ENCODE assay signal across 9 cellular contexts in the genomic region with DNA sequence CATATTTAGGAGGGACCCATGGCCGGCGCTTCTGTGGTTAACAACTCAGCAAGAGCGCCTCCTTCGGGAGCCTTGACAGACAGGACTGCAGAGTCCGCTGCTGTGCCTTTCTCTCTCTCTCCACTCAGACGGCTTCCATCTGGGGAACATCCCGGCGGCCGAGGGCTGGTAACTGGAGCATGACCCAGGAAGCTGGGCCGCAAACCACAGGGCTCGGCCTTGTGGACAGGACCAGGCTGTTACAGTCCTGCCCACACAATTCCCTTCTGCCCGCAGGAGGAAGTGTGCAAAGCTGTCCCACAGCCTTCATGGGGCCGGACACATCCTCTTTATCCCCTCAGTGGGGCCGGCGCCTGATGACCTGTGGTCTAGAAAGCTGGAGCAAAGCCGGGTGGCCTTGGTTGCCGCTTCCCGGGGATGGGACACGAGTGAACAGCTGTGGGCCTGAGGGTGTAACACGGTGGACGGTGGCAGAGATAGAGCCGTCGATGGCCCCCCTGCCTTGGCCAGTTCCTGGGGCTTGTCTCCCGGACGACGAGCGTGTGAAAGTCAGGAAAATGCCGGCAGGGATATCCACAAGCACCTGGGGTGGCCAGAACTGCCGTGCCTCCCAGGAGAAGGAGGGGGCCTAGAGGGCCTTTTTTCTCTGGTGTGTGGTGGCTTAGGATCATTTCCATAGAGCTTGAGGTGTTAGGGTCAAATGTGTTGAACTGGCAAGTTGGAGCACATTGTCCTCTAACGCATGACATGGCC. TPM values are rescaled to one million over a fixed set of nuclear protein-coding genes. Genes with fewer than 3 reads are reported as not detected.
DNase-seq lines count a peak whose midpoint lies in the region; ATAC-seq and TF ChIP-seq lines count a peak whose summit lies in the region.
"Had no signal": no experiment of that assay in that cellular context is flagged by ENCODE, and none has a peak within 500 bp of the region (broad histone marks: within the 10 kb centered on the region; RNA-seq: fewer than 3 reads in every experiment).

No MANE protein-coding gene starts in this region.

- no peaks in the 10 kb centered on the region for H4K20me1 ChIP-seq in neural progenitor cell (ENCODE audit: low read depth)

- no peaks in the 10 kb centered on the region for H3K36me3 ChIP-seq in neural progenitor cell

- peak overlapping the region; percentile 30 for H3K4me3 Mint-ChIP-seq in neural progenitor cell
- H3K4me3 Mint-ChIP-seq: T-helper 1 cell treated with Interleukin-12 subunit alpha and Interleukin-12 subunit beta and Interleukin-4 antibody, amounts not matched to agents 30 μg/mL and 1 μg/mL, for 36 hours had no signal

- DNase-seq in AG09309 (ENCODE audit: low read depth) = peak; percentile 86
- DNase-seq in RPMI8226 = peak; percentile 26
- peak; percentile 94 for DNase-seq in fibroblast of peridontal ligament (ENCODE audit: extremely low read depth)
- peak; percentile 45 for DNase-seq in neural progenitor cell (ENCODE audit: low spot score)
- no peak for DNase-seq in activated naive CD4-positive, alpha-beta T cell treated with anti-CD3 and anti-CD28 coated beads, Interleukin-2, amount 50 U/mL, for 16 hours
- no peak for DNase-seq in GM13977 (ENCODE audit: low spot score)

- peaks cover 13% of the 10 kb centered on the region for H3K27me3 Mint-ChIP-seq in neural progenitor cell (ENCODE audit: insufficient read depth, low read depth)

- H3F3A ChIP-seq in neural progenitor cell (ENCODE audit: low read depth) = peaks cover 18% of the 10 kb centered on the region

- ATAC-seq in GM21576 (IDR thresholded peaks at IDR 0.05; ENCODE audit: unreplicated experiment) (no peak), HG03457 (IDR thresholded peaks at IDR 0.05; ENCODE audit: unreplicated experiment) (no peak)

- H3K27ac Mint-ChIP-seq in neural progenitor cell = peak overlapping the region; percentile 66
- H3K27ac Mint-ChIP-seq: T-helper 1 cell treated with Interleukin-12 subunit alpha and Interleukin-12 subunit beta and Interleukin-4 antibody, amounts not matched to agents 30 μg/mL and 1 μg/mL, for 36 hours had no signal

- H3K27ac ChIP-seq in neural progenitor cell = no peak overlapping the region

- H3K4me1 Mint-ChIP-seq in neural progenitor cell = peaks cover 35% of the 10 kb centered on the region

- no peak overlapping the region for H3K4me2 ChIP-seq in neural progenitor cell

- H3K9me3 Mint-ChIP-seq in neural progenitor cell = peaks cover 2% of the 10 kb centered on the region
- H3K9me3 Mint-ChIP-seq: T-helper 1 cell treated with Interleukin-12 subunit alpha and Interleukin-12 subunit beta and Interleukin-4 antibody, amounts not matched to agents 30 μg/mL and 1 μg/mL, for 36 hours had no signal

- H3K27me3 ChIP-seq in neural progenitor cell = no peaks in the 10 kb centered on the region

- no peak overlapping the region for H2AFZ ChIP-seq in neural progenitor cell (replicated peaks)

- no peak overlapping the region for H3K9ac ChIP-seq in neural progenitor cell

- H3K4me1 ChIP-seq in neural progenitor cell = peaks cover 10% of the 10 kb centered on the region

- no peaks in the 10 kb centered on the region for H3K9me3 ChIP-seq in neural progenitor cell (ENCODE audit: low read depth)

- TF ChIP-seq CTCF in AG09309 (IDR thresholded peaks at IDR 0.05; ENCODE audit: control insufficient read depth, insufficient read depth, low read depth, low read length, missing control alignments) = peak; percentile 67
- peak; percentile 23 for TF ChIP-seq CTCF in neural progenitor cell (IDR thresholded peaks at IDR 0.05)
- no peak for TF ChIP-seq CTCF in GM13977 (IDR thresholded peaks at IDR 0.05; ENCODE audit: extremely low read depth, insufficient read depth, missing control alignments)

- peaks cover 27% of the 10 kb centered on the region for H3K36me3 Mint-ChIP-seq in neural progenitor cell

- in situ Hi-C loops in GM13977 (cut with MboI; ENCODE audit: low pct_unique_long_range_greater_than_20kb, low sequenced_read_pairs, unreplicated experiment) = no loop called here

- no peaks in the 10 kb centered on the region for H3K79me2 ChIP-seq in neural progenitor cell (ENCODE audit: low read depth)

- no peak overlapping the region for H3K4me3 ChIP-seq in AG09309 (ENCODE audit: control insufficient read depth, low read depth, low read length)
- H3K4me3 ChIP-seq in neural progenitor cell = no peak overlapping the region

RNA-seq across cellular contexts. Expression of a gene that starts 50.1 kb away (rescaled TPM):
- 84.3 and 163 TPM in 2 replicates for total RNA-seq in neural progenitor cell (ENCODE audit: low replicate concordance)

Comparison
In these comparisons a context has a peak if more than half of its experiments do, and no peak if none do; other contexts are left out.
1. DNase-seq: peak in AG09309 (single experiment), RPMI8226 (single experiment), fibroblast of peridontal ligament (single experiment) and neural progenitor cell (single experiment); none in activated naive CD4-positive, alpha-beta T cell treated with anti-CD3 and anti-CD28 coated beads, Interleukin-2, amount 50 U/mL, for 16 hours (single experiment) and GM13977 (single experiment).